Comparison of ENCODE assay signal across 14 cellular contexts in the genomic region with DNA sequence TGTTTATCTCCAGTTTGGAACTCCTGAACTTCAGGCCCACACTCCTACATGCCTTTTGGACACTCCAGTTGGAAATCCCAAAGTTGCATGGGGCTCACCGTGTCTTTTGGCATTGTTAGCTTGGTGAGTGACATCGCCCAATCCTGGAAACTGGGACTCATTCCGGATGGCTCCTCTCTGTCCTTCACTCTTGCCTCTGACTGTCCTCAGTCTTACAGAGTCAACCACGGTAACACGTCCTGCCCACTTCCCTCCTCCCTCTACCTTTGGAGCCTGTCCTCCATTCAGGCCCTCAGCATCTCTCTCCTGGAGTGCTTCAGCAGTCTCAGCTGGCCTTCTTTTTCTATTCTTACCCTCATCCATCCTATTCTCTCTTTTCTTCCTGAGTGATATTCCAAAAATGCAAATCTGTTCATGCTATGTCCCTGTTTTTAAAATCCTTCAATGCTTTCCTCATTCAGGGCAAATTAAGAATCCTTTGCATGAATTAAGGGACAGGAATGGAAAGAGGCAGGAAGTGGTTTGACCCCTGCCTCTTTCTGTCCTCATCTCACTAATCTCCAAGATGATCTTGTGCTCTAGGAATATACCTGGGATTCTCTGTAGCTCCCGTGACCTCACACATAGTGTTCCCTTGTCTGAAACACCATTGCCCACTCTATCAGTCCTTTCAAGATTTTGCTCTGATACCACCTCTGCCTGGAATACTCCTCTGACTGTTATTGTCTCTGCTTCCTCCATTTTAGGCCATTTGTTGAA. TPM values are rescaled to one million over a fixed set of nuclear protein-coding genes. Genes with fewer than 3 reads are reported as not detected.
DNase-seq lines count a peak whose midpoint lies in the region; ATAC-seq, FAIRE-seq and TF ChIP-seq lines count a peak whose summit lies in the region.
"Had no signal": no experiment of that assay in that cellular context is flagged by ENCODE, and none has a peak within 500 bp of the region (broad histone marks: within the 10 kb centered on the region; RNA-seq: fewer than 3 reads in every experiment).

No MANE protein-coding gene starts in this region.

- no peak overlapping the region for H3K4me3 ChIP-seq in skeletal muscle tissue (ENCODE audit: low read length in 3 of 3)
- no peak overlapping the region for H3K4me3 ChIP-seq in WERI-Rb-1 (ENCODE audit: low read depth, low read length)
- H3K4me3 ChIP-seq: BLaER1, GM12878 had no signal

- FAIRE-seq in RCC 7860 (lab: Jason Lieb, UNC), result no peak
- FAIRE-seq: GM12878 had no signal

- no peaks in the 10 kb centered on the region for H3K9me3 ChIP-seq in skeletal muscle tissue (ENCODE audit: control insufficient read depth in 3 of 3, low read length in 3 of 3)
- no peaks in the 10 kb centered on the region for H3K9me3 ChIP-seq in WERI-Rb-1 (ENCODE audit: severe bottlenecking)
- H3K9me3 ChIP-seq: BLaER1 had no signal

- H3K36me3 ChIP-seq in skeletal muscle tissue (ENCODE audit: control insufficient read depth in 3 of 3, insufficient read depth in 3 of 3, low read length in 3 of 3) (peaks cover 0 to 5% (median 1%) of the 10 kb centered on the region in 3 donors), WERI-Rb-1 (no peaks in the 10 kb centered on the region)

- H3K27me3 ChIP-seq in skeletal muscle tissue (ENCODE audit: control insufficient read depth in 3 of 3, insufficient read depth in 3 of 3, low read length in 3 of 3), result no peaks in the 10 kb centered on the region
- no peaks in the 10 kb centered on the region for H3K27me3 ChIP-seq in WERI-Rb-1 (ENCODE audit: insufficient read depth, low read depth, severe bottlenecking)
- H3K27me3 ChIP-seq: BLaER1 had no signal

- no peak for TF ChIP-seq CTCF in WERI-Rb-1 (IDR thresholded peaks at IDR 0.05; ENCODE audit: low read depth, low read length)

- H3K27ac ChIP-seq in skeletal muscle tissue (ENCODE audit: low read depth, low read length) (peak overlapping the region; percentile 76), WERI-Rb-1 (no peak overlapping the region)
- H3K27ac ChIP-seq: BLaER1 had no signal

- ATAC-seq in GM21526 (IDR thresholded peaks at IDR 0.05; ENCODE audit: low FRiP score, unreplicated experiment), result no peak
- ATAC-seq in HG03135 (IDR thresholded peaks at IDR 0.05; ENCODE audit: unreplicated experiment), result no peak

- H3K9ac ChIP-seq in skeletal muscle tissue (ENCODE audit: low read depth in 1 of 3, low read length in 3 of 3), result no peak overlapping the region
- H3K9ac ChIP-seq: BLaER1 had no signal

- DNase-seq in EL (peak; percentile 68), RCC 7860 (ENCODE audit: low spot score) (peak; percentile 51), hepatic stellate cell (ENCODE audit: low spot score) (peak; percentile 53), WERI-Rb-1 (no peak), T-helper 2 cell (no peak)
- DNase-seq: activated CD4-positive, alpha-beta T cell treated with anti-CD3 and anti-CD28 coated beads, Interleukin-2, amount 50 U/mL, for 48 hours; NCI-H82; occipital lobe; T1000 had no signal

- peaks cover 25 to 33% (median 29%) of the 10 kb centered on the region in 3 donors for H3K4me1 ChIP-seq in skeletal muscle tissue (ENCODE audit: control insufficient read depth in 3 of 3, insufficient read depth in 3 of 3, low read length in 3 of 3)

RNA-seq across cellular contexts. Expression of a gene that starts 42.5 kb away (rescaled TPM):
- 28.2 TPM for total RNA-seq in skeletal muscle tissue

Comparison
In these comparisons a context has a peak if more than half of its experiments do, and no peak if none do; other contexts are left out.
1. DNase-seq: peak in EL (single experiment), RCC 7860 (single experiment) and hepatic stellate cell (single experiment); none in WERI-Rb-1 (single experiment) and T-helper 2 cell (0 of 5).